10 cellular contexts compared by ENCODE assay signal in genomic region chr2:96927420-96928171, GRCh38. TPM values are rescaled to one million over a fixed set of nuclear protein-coding genes. Genes with fewer than 3 reads are reported as not detected.
DNase-seq lines count a peak whose midpoint lies in the region; ATAC-seq and TF ChIP-seq lines count a peak whose summit lies in the region.
"Had no signal": no experiment of that assay in that cellular context is flagged by ENCODE, and none has a peak within 500 bp of the region (broad histone marks: within the 10 kb centered on the region; RNA-seq: fewer than 3 reads in every experiment).

No MANE protein-coding gene starts in this region.

- intact Hi-C loops in natural killer cell (cut with micrococcal nuclease) = no loop called here

- H3K9ac ChIP-seq in mucosa of rectum (ENCODE audit: low read depth in 1 of 2, low read length in 2 of 2) = no peak overlapping the region
- H3K9ac ChIP-seq: KMS-11 had no signal

- H3K4me1 ChIP-seq in mucosa of rectum (ENCODE audit: control insufficient read depth in 2 of 2, insufficient read depth in 2 of 2, low read length in 2 of 2) = peaks cover 4 to 7% of the 10 kb centered on the region in 2 donors

- no peak overlapping the region for H3K4me3 ChIP-seq in cardiac fibroblast (replicated peaks in 1 of 2; ENCODE audit: low read depth in 2 of 2, low read length in 2 of 2)
- H3K4me3 ChIP-seq in mucosa of rectum (ENCODE audit: low read length in 2 of 2) = peak overlapping the region; percentile 1 to 46

- peaks cover 0 to 3% of the 10 kb centered on the region in 2 donors for H3K27me3 Mint-ChIP-seq in natural killer cell (ENCODE audit: low read depth in 2 of 2)

- in situ Hi-C loops in ACHN (cut with HindIII; ENCODE audit: low pct_ligation_motif_present, low pct_unique_long_range_greater_than_20kb, low sequenced_read_pairs) = no loop called here

- ATAC-seq in HG03378 (IDR thresholded peaks at IDR 0.05; ENCODE audit: unreplicated experiment) = no peak
- ATAC-seq in GM18870 (IDR thresholded peaks at IDR 0.05; ENCODE audit: unreplicated experiment) = no peak
- ATAC-seq in natural killer cell = no peak
- ATAC-seq: CD8-positive, alpha-beta T cell had no signal

- no peaks in the 10 kb centered on the region for H3K36me3 ChIP-seq in mucosa of rectum (ENCODE audit: control insufficient read depth in 2 of 2, insufficient read depth in 2 of 2, low read length in 2 of 2)

- H3K27me3 ChIP-seq in mucosa of rectum (ENCODE audit: control insufficient read depth in 2 of 2, insufficient read depth in 2 of 2, low read length in 2 of 2) = peaks cover 3 to 5% of the 10 kb centered on the region in 2 donors

- DNase-seq in ACHN (peak; percentile 6), NCI-H2081 (lab: John Stamatoyannopoulos, UW) (peak; percentile 77 to 85), cardiac fibroblast (ENCODE audit: low read depth in 2 of 2) (peak; percentile 8 to 22), NCI-H1930 (lab: John Stamatoyannopoulos, UW) (no peak), natural killer cell (no peak)
- DNase-seq: CD8-positive, alpha-beta T cell had no signal

- TF ChIP-seq CTCF in cardiac fibroblast (IDR thresholded peaks at IDR 0.05; ENCODE audit: low read depth, low read length) = peak; percentile 14
- TF ChIP-seq CTCF in natural killer cell (IDR thresholded peaks at IDR 0.05) = no peak

- H3K4me3 Mint-ChIP-seq in natural killer cell = no peak overlapping the region
- H3K4me3 Mint-ChIP-seq: CD8-positive, alpha-beta T cell had no signal

- no peaks in the 10 kb centered on the region for H3K36me3 Mint-ChIP-seq in natural killer cell
- H3K36me3 Mint-ChIP-seq: CD8-positive, alpha-beta T cell had no signal

- H3K4me1 Mint-ChIP-seq in natural killer cell = peaks cover 16% of the 10 kb centered on the region in 2 donors

- H3K9me3 ChIP-seq in mucosa of rectum (ENCODE audit: control insufficient read depth in 2 of 2, low read length in 2 of 2) = no peaks in the 10 kb centered on the region

- no peaks in the 10 kb centered on the region for H3K9me3 Mint-ChIP-seq in natural killer cell
- H3K9me3 Mint-ChIP-seq: CD8-positive, alpha-beta T cell had no signal

- H3K27ac ChIP-seq in mucosa of rectum (ENCODE audit: low read depth in 2 of 2, low read length in 2 of 2) = peak overlapping the region in 1 of 2 donors; percentile 50
- H3K27ac ChIP-seq: KMS-11 had no signal

- H3K27ac Mint-ChIP-seq in natural killer cell = no peak overlapping the region
- H3K27ac Mint-ChIP-seq: CD8-positive, alpha-beta T cell had no signal

RNA-seq across cellular contexts. Expression of gene SEMA4C, which starts 57.7 kb away (rescaled TPM):
- 10 to 100 TPM; 51.8 to 78.1 (median 65.8) TPM for total RNA-seq in natural killer cell

RNA-seq across cellular contexts. Expression of gene FAM178B, which starts 58.8 kb away (rescaled TPM):
- total RNA-seq in natural killer cell = 1 to 10 TPM; 1.1 to 2.3 (median 1.2) TPM

Comparison
In these comparisons a context has a peak if more than half of its experiments do, and no peak if none do; other contexts are left out.
1. DNase-seq: peak in ACHN (single experiment), NCI-H2081 (2 of 2) and cardiac fibroblast (2 of 2); none in NCI-H1930 (0 of 2) and natural killer cell (single experiment).
2. H3K4me3 ChIP-seq: peak in mucosa of rectum (2 of 2); none in cardiac fibroblast (0 of 2).